In genomic region chr2:216108967-216109921, GRCh38 we compare ENCODE assay signal across 8 cellular contexts. TPM values are rescaled to one million over a fixed set of nuclear protein-coding genes. Genes with fewer than 3 reads are reported as not detected.
A peak's percentile ranks its signal among the peaks of the same experiment; 100 is the strongest.
DNase-seq lines count a peak whose midpoint lies in the region; ATAC-seq and TF ChIP-seq lines count a peak whose summit lies in the region.

Gene XRCC5 (plus strand): TSS chr2:216109348. CDS start chr2:216109437, 89 bp downstream.

- H3K9me3 Mint-ChIP-seq in dendritic cell treated with granulocyte-macrophage colony-stimulating factor and Interleukin-4, amounts not matched to agents 40 ng/mL and 50 ng/mL, for 4 days: no peaks in the 10 kb centered on the region

- peak; percentile 45 for ATAC-seq in GM19438 (IDR thresholded peaks at IDR 0.05; ENCODE audit: low read depth, unreplicated experiment)
- peak; percentile 49 for ATAC-seq in HG03571 (IDR thresholded peaks at IDR 0.05; ENCODE audit: unreplicated experiment)
- ATAC-seq in left lobe of liver: peak; percentile 88

- H3K27me3 Mint-ChIP-seq in dendritic cell treated with granulocyte-macrophage colony-stimulating factor and Interleukin-4, amounts not matched to agents 40 ng/mL and 50 ng/mL, for 4 days: peaks cover 8% of the 10 kb centered on the region

- peak within 1 kb of the TSS; percentile 100 for H3K4me3 Mint-ChIP-seq in dendritic cell treated with granulocyte-macrophage colony-stimulating factor and Interleukin-4, amounts not matched to agents 40 ng/mL and 50 ng/mL, for 4 days

- peaks cover 42% of the 10 kb centered on the region for H3K4me1 Mint-ChIP-seq in dendritic cell treated with granulocyte-macrophage colony-stimulating factor and Interleukin-4, amounts not matched to agents 40 ng/mL and 50 ng/mL, for 4 days (ENCODE audit: low read depth)

- peak within 1 kb of the TSS; percentile 96 for H3K27ac Mint-ChIP-seq in dendritic cell treated with granulocyte-macrophage colony-stimulating factor and Interleukin-4, amounts not matched to agents 40 ng/mL and 50 ng/mL, for 4 days

- peak within 1 kb of the TSS; percentile 93 for H3K27ac ChIP-seq in C4-2B

- TF ChIP-seq CTCF in C4-2B (conservative IDR thresholded peaks at IDR 0.05): no peak

- intact Hi-C loops in dendritic cell treated with granulocyte-macrophage colony-stimulating factor and Interleukin-4, amounts not matched to agents 40 ng/mL and 50 ng/mL, for 4 days (cut with micrococcal nuclease): no loop called here

- peaks cover 48% of the 10 kb centered on the region for H3K36me3 Mint-ChIP-seq in dendritic cell treated with granulocyte-macrophage colony-stimulating factor and Interleukin-4, amounts not matched to agents 40 ng/mL and 50 ng/mL, for 4 days (ENCODE audit: low read depth)

- DNase-seq in NCI-H82 (lab: John Stamatoyannopoulos, UW) (peak; percentile 99), left lobe of liver (ENCODE audit: low spot score) (peak; percentile 98)
- peak; percentile 95 to 96 for DNase-seq in activated CD4-positive, alpha-beta T cell treated with anti-CD3 and anti-CD28 coated beads, Interleukin-2, amount 50 U/mL, for 4 hours
- peak; percentile 98 for DNase-seq in stimulated activated CD4-positive, alpha-beta T cell treated with anti-CD3 and anti-CD28 coated beads, Interleukin-2, amount 100 ng/mL, for 24 hours

RNA-seq across cellular contexts. Expression of gene XRCC5, which starts in this region (rescaled TPM):
- 101 TPM for total RNA-seq in left lobe of liver

Comparison
In these comparisons a context has a peak if more than half of its experiments do, and no peak if none do; other contexts are left out.
1. Peak in every context shown above with its lines: DNase-seq, ATAC-seq and H3K27ac ChIP-seq.